ENCODE assay signal across 1 cellular context in genomic region chr10:121043124-121043849, GRCh38.
A peak's percentile ranks its signal among the peaks of the same experiment; 100 is the strongest.
TF ChIP-seq lines count a peak whose summit lies in the region.

No MANE protein-coding gene starts in this region.

TF ChIP-seq in HEK293, 187 proteins besides CTCF, POLR2A, EP300 and RAD21 (continued from another document):
- no peak for TF ChIP-seq ZXDB (tag by site-specific recombination; IDR thresholded peaks at IDR 0.05)
- no peak for TF ChIP-seq ZNF16 (tag by site-specific recombination; IDR thresholded peaks at IDR 0.05; ENCODE audit: low read depth)
- no peak for TF ChIP-seq ZNF785 (tag by site-specific recombination; IDR thresholded peaks at IDR 0.05)
- TF ChIP-seq MZF1 (tag by site-specific recombination; IDR thresholded peaks at IDR 0.05; ENCODE audit: borderline replicate concordance), result 0 out of 2 replicates have a peak, but pooled peaks have one; percentile 22
- no peak for TF ChIP-seq ZNF274 (IDR thresholded peaks at IDR 0.05; ENCODE audit: low read length)
- no peak for TF ChIP-seq ZNF274 (tag by site-specific recombination; IDR thresholded peaks at IDR 0.05; ENCODE audit: borderline replicate concordance)
- peak; percentile 38; the same call in 1 of the 2 replicates for TF ChIP-seq ZIC2 (tag by site-specific recombination; IDR thresholded peaks at IDR 0.05)
- no peak for TF ChIP-seq ZSCAN23 (tag by site-specific recombination; IDR thresholded peaks at IDR 0.05)
- no peak for TF ChIP-seq SP3 (tag by site-specific recombination; IDR thresholded peaks at IDR 0.05)
- no peak for TF ChIP-seq ZNF704 (tag by site-specific recombination; IDR thresholded peaks at IDR 0.05)
- 0 out of 2 replicates have a peak, but pooled peaks have one; percentile 30 for TF ChIP-seq ZNF629 (tag by site-specific recombination; IDR thresholded peaks at IDR 0.05)
- no peak for TF ChIP-seq ZNF792 (tag by site-specific recombination; IDR thresholded peaks at IDR 0.05)
- TF ChIP-seq ZNF121 (tag by site-specific recombination; IDR thresholded peaks at IDR 0.05), result no peak
- no peak for TF ChIP-seq ZNF202 (tag by site-specific recombination; IDR thresholded peaks at IDR 0.05; ENCODE audit: borderline replicate concordance)
- no peak for TF ChIP-seq HOXC10 (CRISPR knock-in tag; IDR thresholded peaks at IDR 0.05)
- peak; percentile 84 for TF ChIP-seq SP7 (tag by site-specific recombination; IDR thresholded peaks at IDR 0.05)
- no peak for TF ChIP-seq ZNF2 (tag by site-specific recombination; IDR thresholded peaks at IDR 0.05)
- no peak for TF ChIP-seq GLI2 (tag by site-specific recombination; IDR thresholded peaks at IDR 0.05; ENCODE audit: borderline replicate concordance, low read depth)
- TF ChIP-seq ZSCAN16 (tag by site-specific recombination; IDR thresholded peaks at IDR 0.05), result no peak
- no peak for TF ChIP-seq ZNF223 (tag by site-specific recombination; IDR thresholded peaks at IDR 0.05)
- no peak for TF ChIP-seq TSHZ1 (tag by site-specific recombination; IDR thresholded peaks at IDR 0.05; ENCODE audit: borderline replicate concordance)
- TF ChIP-seq ATF2 (tag by site-specific recombination; IDR thresholded peaks at IDR 0.05; ENCODE audit: low read depth), result peak; percentile 28; the same call in 1 of the 2 replicates
- TF ChIP-seq ZNF311 (tag by site-specific recombination; IDR thresholded peaks at IDR 0.05; ENCODE audit: borderline replicate concordance), result no peak
- TF ChIP-seq ZBTB17 (tag by site-specific recombination; IDR thresholded peaks at IDR 0.05), result no peak
- no peak for TF ChIP-seq ZNF596 (tag by site-specific recombination; IDR thresholded peaks at IDR 0.05)
- TF ChIP-seq ZNF239 (tag by site-specific recombination; IDR thresholded peaks at IDR 0.05), result no peak
- no peak for TF ChIP-seq ZNF19 (tag by site-specific recombination; IDR thresholded peaks at IDR 0.05; ENCODE audit: low read depth)
- TF ChIP-seq MEIS1 (CRISPR knock-in tag; IDR thresholded peaks at IDR 0.05; ENCODE audit: borderline replicate concordance), result no peak
- TF ChIP-seq INSM2 (tag by site-specific recombination; IDR thresholded peaks at IDR 0.05), result no peak
- no peak for TF ChIP-seq ZNF624 (tag by site-specific recombination; IDR thresholded peaks at IDR 0.05)
- peak; percentile 7 for TF ChIP-seq ZBTB26 (tag by site-specific recombination; optimal IDR thresholded peaks at IDR 0.05)
- TF ChIP-seq SETDB1 (IDR thresholded peaks at IDR 0.05; ENCODE audit: insufficient read length, low read length), result no peak
- TF ChIP-seq ZNF560 (tag by site-specific recombination; IDR thresholded peaks at IDR 0.05; ENCODE audit: borderline replicate concordance), result no peak
- TF ChIP-seq ZNF501 (tag by site-specific recombination; IDR thresholded peaks at IDR 0.05), result no peak
- peak; percentile 54 for TF ChIP-seq TRIM28 (IDR thresholded peaks at IDR 0.05; ENCODE audit: borderline replicate concordance, low read length)
- TF ChIP-seq ZNF155 (tag by site-specific recombination; IDR thresholded peaks at IDR 0.05), result no peak
- TF ChIP-seq ZNF670 (tag by site-specific recombination; IDR thresholded peaks at IDR 0.05; ENCODE audit: low read depth), result no peak
- no peak for TF ChIP-seq GLI4 (tag by site-specific recombination; IDR thresholded peaks at IDR 0.05)
- TF ChIP-seq ZNF146 (tag by site-specific recombination; IDR thresholded peaks at IDR 0.05), result no peak
- no peak for TF ChIP-seq ZNF610 (tag by site-specific recombination; IDR thresholded peaks at IDR 0.05; ENCODE audit: borderline replicate concordance)
- no peak for TF ChIP-seq BCL11A (tag by site-specific recombination; IDR thresholded peaks at IDR 0.05; ENCODE audit: low read depth)
